25 cellular contexts compared by ENCODE assay signal in genomic region chr1:234240680-234241079, GRCh38.
DNase-seq lines count a peak whose midpoint lies in the region; ATAC-seq, FAIRE-seq and TF ChIP-seq lines count a peak whose summit lies in the region.
"Had no signal": no experiment of that assay in that cellular context is flagged by ENCODE, and none has a peak within 500 bp of the region (broad histone marks: within the 10 kb centered on the region; RNA-seq: fewer than 3 reads in every experiment).

No MANE protein-coding gene starts in this region.

- TF ChIP-seq RAD21 in HepG2 (CRISPR knock-in tag; IDR thresholded peaks at IDR 0.05) = no peak

- POLR2A ChIA-PET in HepG2 (lab: Yijun Ruan, JAX) = no interaction called here

- H3K4me2 ChIP-seq in HepG2 (ENCODE audit: low read depth, low read length) (no peak overlapping the region), keratinocyte (ENCODE audit: control insufficient read depth, extremely low read depth, insufficient read depth, low read depth, low read length) (no peak overlapping the region)
- H3K4me2 ChIP-seq: A549; BLaER1 treated with 17β-estradiol and CSF1 and Interleukin-3, amounts not matched to agents 10 nM and 100 nM; GM23338; SK-N-SH had no signal

- H4K20me1 ChIP-seq in HepG2 (ENCODE audit: insufficient read depth, low read length) (no peaks in the 10 kb centered on the region), keratinocyte (ENCODE audit: control insufficient read depth, extremely low read depth, insufficient read depth, low read length) (no peaks in the 10 kb centered on the region)

- H3K36me3 ChIP-seq in HepG2 (replicated peaks in 1 of 2; ENCODE audit: control insufficient read depth in 1 of 2, insufficient read depth in 2 of 2, low read length in 2 of 2) = no peaks in the 10 kb centered on the region
- no peaks in the 10 kb centered on the region for H3K36me3 ChIP-seq in right lobe of liver
- no peaks in the 10 kb centered on the region for H3K36me3 ChIP-seq in bronchial epithelial cell (ENCODE audit: control insufficient read depth, insufficient read depth, low read length)
- H3K36me3 ChIP-seq in keratinocyte (ENCODE audit: control insufficient read depth in 2 of 2, extremely low read depth in 1 of 2, insufficient read depth in 2 of 2, low read length in 2 of 2) = no peaks in the 10 kb centered on the region
- no peaks in the 10 kb centered on the region for H3K36me3 ChIP-seq in WERI-Rb-1
- H3K36me3 ChIP-seq: BLaER1 treated with 17β-estradiol and CSF1 and Interleukin-3, amounts not matched to agents 10 nM and 100 nM had no signal

- no peaks in the 10 kb centered on the region for H3K9me1 ChIP-seq in keratinocyte (ENCODE audit: control insufficient read depth, extremely low read depth, insufficient read depth, low read length)

- TF ChIP-seq EP300 in HepG2 (IDR thresholded peaks at IDR 0.05; ENCODE audit: low read depth in 2 of 2, low read length in 2 of 2) (no peak), HepG2 (CRISPR knock-in tag; IDR thresholded peaks at IDR 0.05; ENCODE audit: borderline replicate concordance) (no peak)

- H3K79me2 ChIP-seq in HepG2 (ENCODE audit: insufficient read depth, low read length) (no peaks in the 10 kb centered on the region), keratinocyte (ENCODE audit: control insufficient read depth, insufficient read depth, low read length) (no peaks in the 10 kb centered on the region)

- no peaks in the 10 kb centered on the region for H3K27me3 ChIP-seq in HepG2 (ENCODE audit: control insufficient read depth in 1 of 2, insufficient read depth in 2 of 2, low read length in 2 of 2)
- no peaks in the 10 kb centered on the region for H3K27me3 ChIP-seq in right lobe of liver
- no peaks in the 10 kb centered on the region for H3K27me3 ChIP-seq in bronchial epithelial cell (ENCODE audit: control insufficient read depth, insufficient read depth, low read length)
- no peaks in the 10 kb centered on the region for H3K27me3 ChIP-seq in keratinocyte (ENCODE audit: control insufficient read depth, extremely low read depth, insufficient read depth, low read length)
- H3K27me3 ChIP-seq in WERI-Rb-1 (ENCODE audit: insufficient read depth, low read depth, severe bottlenecking) = no peaks in the 10 kb centered on the region
- H3K27me3 ChIP-seq: BLaER1 treated with 17β-estradiol and CSF1 and Interleukin-3, amounts not matched to agents 10 nM and 100 nM had no signal

- H3K9me3 ChIP-seq in HepG2 (ENCODE audit: low read length) (no peaks in the 10 kb centered on the region), right lobe of liver (no peaks in the 10 kb centered on the region), keratinocyte (ENCODE audit: control insufficient read depth, low read depth, low read length) (no peaks in the 10 kb centered on the region), WERI-Rb-1 (ENCODE audit: severe bottlenecking) (no peaks in the 10 kb centered on the region)
- H3K9me3 ChIP-seq: A549; BLaER1 treated with 17β-estradiol and CSF1 and Interleukin-3, amounts not matched to agents 10 nM and 100 nM; SK-N-SH had no signal

- intact Hi-C loops in HepG2 (cut with micrococcal nuclease; ENCODE audit: unreplicated experiment) (no loop called here), right lobe of liver (cut with DNase I) (no loop called here)

- TF ChIP-seq POLR2A in HepG2 (IDR thresholded peaks at IDR 0.05; ENCODE audit: insufficient read depth in 1 of 2, low read depth in 2 of 2, low read length in 2 of 2) (no peak), right lobe of liver (IDR thresholded peaks at IDR 0.05) (no peak)

- H3K9ac ChIP-seq in HepG2 (ENCODE audit: insufficient read depth, low read depth, low read length) (no peak overlapping the region), keratinocyte (ENCODE audit: control insufficient read depth, extremely low read depth, insufficient read depth, low read length) (no peak overlapping the region)
- H3K9ac ChIP-seq: BLaER1 treated with 17β-estradiol and CSF1 and Interleukin-3, amounts not matched to agents 10 nM and 100 nM; SK-N-SH had no signal

- H2AFZ ChIP-seq in HepG2 (ENCODE audit: low read length) (no peak overlapping the region), keratinocyte (ENCODE audit: control insufficient read depth, low read length) (no peak overlapping the region)
- H2AFZ ChIP-seq: GM23338 had no signal

- dilution Hi-C loops in keratinocyte (cut with MboI; ENCODE audit: extremely low pct_ligation_motif_present, low sequenced_read_pairs) = no loop called here

- no peak for DNase-seq in HepG2 (ENCODE audit: low spot score)
- no peak for DNase-seq in right lobe of liver
- DNase-seq in bronchial epithelial cell (ENCODE audit: low read depth) = peak; percentile 73
- peak; percentile 25 for DNase-seq in keratinocyte (ENCODE audit: low read depth, low spot score)
- no peak for DNase-seq in NCI-H1417 (lab: John Stamatoyannopoulos, UW)
- no peak for DNase-seq in WERI-Rb-1
- no peak for DNase-seq in foreskin fibroblast
- DNase-seq: AML-193; CD4-positive, alpha-beta T cell; HCEC 1CT; Kasumi-1; NCI-H1694 treated with DMSO at 0.1 percent for 48 hours; NCI-H2081; NCI-H446; NCI-H524 treated with DMSO at 0.1 percent for 48 hours; NCI-H774; SK-N-SH; SW 1271 had no signal

- no peak for FAIRE-seq in HepG2 (lab: Jason Lieb, UNC)
- no peak for FAIRE-seq in bronchial epithelial cell (lab: Jason Lieb, UNC)
- FAIRE-seq in keratinocyte (lab: Jason Lieb, UNC) = peak; percentile 98
- FAIRE-seq: A549, D721Med, GM18507, K562, RCC 7860 had no signal

- H3K4me3 ChIP-seq in HepG2 (replicated peaks in 1 of 3; ENCODE audit: insufficient read depth in 1 of 3, low read depth in 2 of 3, low read length in 3 of 3) (no peak overlapping the region), right lobe of liver (no peak overlapping the region), bronchial epithelial cell (ENCODE audit: low read depth, low read length) (no peak overlapping the region), keratinocyte (ENCODE audit: control insufficient read depth in 2 of 3, extremely low read depth in 1 of 3, insufficient read depth in 2 of 3, low read depth in 1 of 3, low read length in 3 of 3) (no peak overlapping the region), WERI-Rb-1 (ENCODE audit: low read depth, low read length) (no peak overlapping the region), foreskin fibroblast (ENCODE audit: low read depth in 1 of 2, low read length in 2 of 2) (no peak overlapping the region)
- H3K4me3 ChIP-seq: A549; BLaER1 treated with 17β-estradiol and CSF1 and Interleukin-3, amounts not matched to agents 10 nM and 100 nM; GM23338; K562 had no signal

- no peak overlapping the region for H3K27ac ChIP-seq in HepG2 (ENCODE audit: extremely low read length, insufficient read depth, low read length)
- H3K27ac ChIP-seq in right lobe of liver = no peak overlapping the region
- no peak overlapping the region for H3K27ac ChIP-seq in keratinocyte (ENCODE audit: control insufficient read depth, insufficient read depth, low read length)
- H3K27ac ChIP-seq in WERI-Rb-1 = no peak overlapping the region
- H3K27ac ChIP-seq: A549; BLaER1 treated with 17β-estradiol and CSF1 and Interleukin-3, amounts not matched to agents 10 nM and 100 nM had no signal

- peaks cover 10% of the 10 kb centered on the region for H3K4me1 ChIP-seq in HepG2 (ENCODE audit: insufficient read depth, low read length)
- H3K4me1 ChIP-seq in right lobe of liver = peaks cover 0 to 5% (median 0%) of the 10 kb centered on the region in 4 donors
- H3K4me1 ChIP-seq in keratinocyte (ENCODE audit: control insufficient read depth, extremely low read depth, insufficient read depth, low read length) = peaks cover 11% of the 10 kb centered on the region
- H3K4me1 ChIP-seq: A549 had no signal

- CTCF ChIA-PET in HepG2 (lab: Yijun Ruan, JAX; ENCODE audit: low intra/inter-chr PET ratio, low total read pairs) = no interaction called here

- TF ChIP-seq CTCF in HepG2 (CRISPR knock-in tag; IDR thresholded peaks at IDR 0.05) (no peak), right lobe of liver (IDR thresholded peaks at IDR 0.05) (no peak), bronchial epithelial cell (IDR thresholded peaks at IDR 0.05; ENCODE audit: insufficient read depth, low read length, severe bottlenecking) (no peak), keratinocyte (optimal IDR thresholded peaks at IDR 0.05 in 1 of 3, IDR thresholded peaks at IDR 0.05 in 1 of 3, conservative IDR thresholded peaks at IDR 0.05 in 1 of 3; ENCODE audit: extremely low read depth in 1 of 3, insufficient read depth in 2 of 3, low read length in 3 of 3) (no peak), WERI-Rb-1 (IDR thresholded peaks at IDR 0.05; ENCODE audit: low read depth, low read length) (no peak), foreskin fibroblast (IDR thresholded peaks at IDR 0.05; ENCODE audit: low read depth, low read length) (no peak)

- BruUV-seq in HepG2 (replicated peaks; lab: Mats Ljungman, UMichigan) = no TSS peak

- in situ Hi-C loops in HepG2 (cut with HindIII; ENCODE audit: extremely low pct_ligation_motif_present, low pct_unique_long_range_greater_than_20kb) = no loop called here

- no peak for ATAC-seq in HepG2
- ATAC-seq in right lobe of liver = no peak
- ATAC-seq: A549, GM23338, K562 had no signal

TF ChIP-seq in HepG2, 621 proteins besides CTCF, POLR2A, EP300 and RAD21:
- TF ChIP-seq U2AF1 (optimal IDR thresholded peaks at IDR 0.05; ENCODE audit: low read depth, low read length) (no peak), CREB1 (IDR thresholded peaks at IDR 0.05) (peak; percentile 19; the same call in 1 of the 2 replicates), CREB1 (CRISPR knock-in tag; IDR thresholded peaks at IDR 0.05) (no peak)

Comparison
In these comparisons a context has a peak if more than half of its experiments do, and no peak if none do; other contexts are left out.
1. DNase-seq: peak in bronchial epithelial cell (single experiment) and keratinocyte (single experiment); none in HepG2 (single experiment), right lobe of liver (0 of 3), NCI-H1417 (0 of 3), WERI-Rb-1 (single experiment) and foreskin fibroblast (0 of 2).